Comparison of ENCODE assay signal across 1 cellular context in the genomic region with DNA sequence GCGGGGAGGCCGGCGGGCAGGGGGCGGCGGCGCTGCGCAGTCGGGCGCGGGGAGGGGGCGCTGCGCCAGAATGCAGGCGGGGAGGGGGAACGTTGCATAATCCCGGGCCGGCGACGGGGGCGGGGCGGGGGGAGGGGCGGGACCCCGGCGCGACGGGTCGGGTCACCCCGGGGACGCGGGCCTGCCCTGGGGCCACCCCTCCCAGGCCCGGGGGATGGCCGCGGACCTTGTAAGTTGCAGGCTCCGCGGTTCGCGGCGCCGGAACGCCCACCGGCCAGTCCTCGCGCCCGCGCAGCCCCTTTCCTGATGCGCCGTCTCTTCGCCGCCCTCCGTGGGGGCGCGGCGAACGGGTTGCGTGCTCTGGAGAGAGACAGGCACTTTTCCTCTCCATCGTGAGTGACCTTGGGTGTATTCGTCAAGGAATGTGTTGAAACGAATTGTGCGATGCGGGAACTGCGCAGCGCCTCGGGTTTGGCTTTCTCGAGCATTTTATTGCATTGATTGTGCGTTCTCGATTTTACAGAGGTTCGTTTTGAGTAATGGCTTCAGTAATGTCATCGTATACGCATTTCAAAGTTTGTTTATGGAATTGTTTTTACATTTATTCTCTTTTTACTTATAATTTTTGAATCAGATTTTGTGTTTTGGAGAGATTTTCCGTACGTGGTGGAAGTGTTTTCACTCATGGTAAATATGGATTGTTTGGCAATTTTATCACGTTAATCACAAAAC.
A peak's percentile ranks its signal among the peaks of the same experiment; 100 is the strongest.
TF ChIP-seq lines count a peak whose summit lies in the region.

No MANE protein-coding gene starts in this region.

TF ChIP-seq in HepG2, 621 proteins besides CTCF, POLR2A, EP300 and RAD21 (continued from another document and continues in another):
- TF ChIP-seq ZNF781 (CRISPR knock-in tag; IDR thresholded peaks at IDR 0.05; ENCODE audit: borderline replicate concordance, not compliant biosample characterization) (no peak), FOXO1 (CRISPR knock-in tag; IDR thresholded peaks at IDR 0.05) (peak; percentile 38; the same call in 1 of the 2 replicates), EED (CRISPR knock-in tag; IDR thresholded peaks at IDR 0.05) (no peak), KDM4B (CRISPR knock-in tag; IDR thresholded peaks at IDR 0.05) (no peak), ZNF430 (CRISPR knock-in tag; IDR thresholded peaks at IDR 0.05) (no peak), ZSCAN29 (CRISPR knock-in tag; conservative IDR thresholded peaks at IDR 0.05) (no peak), ZFP1 (CRISPR knock-in tag; IDR thresholded peaks at IDR 0.05) (no peak), KAT7 (CRISPR knock-in tag; IDR thresholded peaks at IDR 0.05; ENCODE audit: borderline replicate concordance) (0 out of 2 replicates have a peak, but pooled peaks have one; percentile 27), ZNF772 (CRISPR knock-in tag; IDR thresholded peaks at IDR 0.05) (no peak), SRSF9 (IDR thresholded peaks at IDR 0.05; ENCODE audit: borderline replicate concordance, insufficient read depth, low read depth, low read length, poor library complexity, severe bottlenecking) (no peak), SETDB1 (CRISPR knock-in tag; IDR thresholded peaks at IDR 0.05; ENCODE audit: borderline replicate concordance) (no peak), HDAC1 (CRISPR knock-in tag; IDR thresholded peaks at IDR 0.05) (peak; percentile 66), ARHGAP35 (CRISPR knock-in tag; IDR thresholded peaks at IDR 0.05; ENCODE audit: borderline replicate concordance) (no peak), ZKSCAN8 (CRISPR knock-in tag; IDR thresholded peaks at IDR 0.05; ENCODE audit: borderline replicate concordance) (no peak), SRSF1 (optimal IDR thresholded peaks at IDR 0.05; ENCODE audit: low read depth, low read length) (no peak), ZNF782 (CRISPR knock-in tag; IDR thresholded peaks at IDR 0.05; ENCODE audit: borderline replicate concordance) (no peak), SP1 (IDR thresholded peaks at IDR 0.05) (no peak), SP1 (CRISPR knock-in tag; IDR thresholded peaks at IDR 0.05) (0 out of 2 replicates have a peak, but pooled peaks have one; percentile 34), HNRNPL (IDR thresholded peaks at IDR 0.05; ENCODE audit: low read depth, low read length) (no peak), GLI4 (CRISPR knock-in tag; IDR thresholded peaks at IDR 0.05; ENCODE audit: borderline replicate concordance) (no peak), IRF2 (CRISPR knock-in tag; IDR thresholded peaks at IDR 0.05) (no peak; the same call in 1 of the 2 replicates), ZNF564 (CRISPR knock-in tag; IDR thresholded peaks at IDR 0.05) (no peak), ZNF777 (CRISPR knock-in tag; IDR thresholded peaks at IDR 0.05) (peak; percentile 89), ZNF232 (CRISPR knock-in tag; IDR thresholded peaks at IDR 0.05; ENCODE audit: borderline replicate concordance) (no peak; the same call in 1 of the 2 replicates)
- TF ChIP-seq, protein P1, sequence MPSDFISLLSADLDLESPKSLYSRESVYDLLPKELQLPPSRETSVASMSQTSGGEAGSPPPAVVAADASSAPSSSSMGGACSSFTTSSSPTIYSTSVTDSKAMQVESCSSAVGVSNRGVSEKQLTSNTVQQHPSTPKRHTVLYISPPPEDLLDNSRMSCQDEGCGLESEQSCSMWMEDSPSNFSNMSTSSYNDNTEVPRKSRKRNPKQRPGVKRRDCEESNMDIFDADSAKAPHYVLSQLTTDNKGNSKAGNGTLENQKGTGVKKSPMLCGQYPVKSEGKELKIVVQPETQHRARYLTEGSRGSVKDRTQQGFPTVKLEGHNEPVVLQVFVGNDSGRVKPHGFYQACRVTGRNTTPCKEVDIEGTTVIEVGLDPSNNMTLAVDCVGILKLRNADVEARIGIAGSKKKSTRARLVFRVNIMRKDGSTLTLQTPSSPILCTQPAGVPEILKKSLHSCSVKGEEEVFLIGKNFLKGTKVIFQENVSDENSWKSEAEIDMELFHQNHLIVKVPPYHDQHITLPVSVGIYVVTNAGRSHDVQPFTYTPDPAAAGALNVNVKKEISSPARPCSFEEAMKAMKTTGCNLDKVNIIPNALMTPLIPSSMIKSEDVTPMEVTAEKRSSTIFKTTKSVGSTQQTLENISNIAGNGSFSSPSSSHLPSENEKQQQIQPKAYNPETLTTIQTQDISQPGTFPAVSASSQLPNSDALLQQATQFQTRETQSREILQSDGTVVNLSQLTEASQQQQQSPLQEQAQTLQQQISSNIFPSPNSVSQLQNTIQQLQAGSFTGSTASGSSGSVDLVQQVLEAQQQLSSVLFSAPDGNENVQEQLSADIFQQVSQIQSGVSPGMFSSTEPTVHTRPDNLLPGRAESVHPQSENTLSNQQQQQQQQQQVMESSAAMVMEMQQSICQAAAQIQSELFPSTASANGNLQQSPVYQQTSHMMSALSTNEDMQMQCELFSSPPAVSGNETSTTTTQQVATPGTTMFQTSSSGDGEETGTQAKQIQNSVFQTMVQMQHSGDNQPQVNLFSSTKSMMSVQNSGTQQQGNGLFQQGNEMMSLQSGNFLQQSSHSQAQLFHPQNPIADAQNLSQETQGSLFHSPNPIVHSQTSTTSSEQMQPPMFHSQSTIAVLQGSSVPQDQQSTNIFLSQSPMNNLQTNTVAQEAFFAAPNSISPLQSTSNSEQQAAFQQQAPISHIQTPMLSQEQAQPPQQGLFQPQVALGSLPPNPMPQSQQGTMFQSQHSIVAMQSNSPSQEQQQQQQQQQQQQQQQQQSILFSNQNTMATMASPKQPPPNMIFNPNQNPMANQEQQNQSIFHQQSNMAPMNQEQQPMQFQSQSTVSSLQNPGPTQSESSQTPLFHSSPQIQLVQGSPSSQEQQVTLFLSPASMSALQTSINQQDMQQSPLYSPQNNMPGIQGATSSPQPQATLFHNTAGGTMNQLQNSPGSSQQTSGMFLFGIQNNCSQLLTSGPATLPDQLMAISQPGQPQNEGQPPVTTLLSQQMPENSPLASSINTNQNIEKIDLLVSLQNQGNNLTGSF (CRISPR knock-in tag; IDR thresholded peaks at IDR 0.05): no peak
- TF ChIP-seq, protein P2, sequence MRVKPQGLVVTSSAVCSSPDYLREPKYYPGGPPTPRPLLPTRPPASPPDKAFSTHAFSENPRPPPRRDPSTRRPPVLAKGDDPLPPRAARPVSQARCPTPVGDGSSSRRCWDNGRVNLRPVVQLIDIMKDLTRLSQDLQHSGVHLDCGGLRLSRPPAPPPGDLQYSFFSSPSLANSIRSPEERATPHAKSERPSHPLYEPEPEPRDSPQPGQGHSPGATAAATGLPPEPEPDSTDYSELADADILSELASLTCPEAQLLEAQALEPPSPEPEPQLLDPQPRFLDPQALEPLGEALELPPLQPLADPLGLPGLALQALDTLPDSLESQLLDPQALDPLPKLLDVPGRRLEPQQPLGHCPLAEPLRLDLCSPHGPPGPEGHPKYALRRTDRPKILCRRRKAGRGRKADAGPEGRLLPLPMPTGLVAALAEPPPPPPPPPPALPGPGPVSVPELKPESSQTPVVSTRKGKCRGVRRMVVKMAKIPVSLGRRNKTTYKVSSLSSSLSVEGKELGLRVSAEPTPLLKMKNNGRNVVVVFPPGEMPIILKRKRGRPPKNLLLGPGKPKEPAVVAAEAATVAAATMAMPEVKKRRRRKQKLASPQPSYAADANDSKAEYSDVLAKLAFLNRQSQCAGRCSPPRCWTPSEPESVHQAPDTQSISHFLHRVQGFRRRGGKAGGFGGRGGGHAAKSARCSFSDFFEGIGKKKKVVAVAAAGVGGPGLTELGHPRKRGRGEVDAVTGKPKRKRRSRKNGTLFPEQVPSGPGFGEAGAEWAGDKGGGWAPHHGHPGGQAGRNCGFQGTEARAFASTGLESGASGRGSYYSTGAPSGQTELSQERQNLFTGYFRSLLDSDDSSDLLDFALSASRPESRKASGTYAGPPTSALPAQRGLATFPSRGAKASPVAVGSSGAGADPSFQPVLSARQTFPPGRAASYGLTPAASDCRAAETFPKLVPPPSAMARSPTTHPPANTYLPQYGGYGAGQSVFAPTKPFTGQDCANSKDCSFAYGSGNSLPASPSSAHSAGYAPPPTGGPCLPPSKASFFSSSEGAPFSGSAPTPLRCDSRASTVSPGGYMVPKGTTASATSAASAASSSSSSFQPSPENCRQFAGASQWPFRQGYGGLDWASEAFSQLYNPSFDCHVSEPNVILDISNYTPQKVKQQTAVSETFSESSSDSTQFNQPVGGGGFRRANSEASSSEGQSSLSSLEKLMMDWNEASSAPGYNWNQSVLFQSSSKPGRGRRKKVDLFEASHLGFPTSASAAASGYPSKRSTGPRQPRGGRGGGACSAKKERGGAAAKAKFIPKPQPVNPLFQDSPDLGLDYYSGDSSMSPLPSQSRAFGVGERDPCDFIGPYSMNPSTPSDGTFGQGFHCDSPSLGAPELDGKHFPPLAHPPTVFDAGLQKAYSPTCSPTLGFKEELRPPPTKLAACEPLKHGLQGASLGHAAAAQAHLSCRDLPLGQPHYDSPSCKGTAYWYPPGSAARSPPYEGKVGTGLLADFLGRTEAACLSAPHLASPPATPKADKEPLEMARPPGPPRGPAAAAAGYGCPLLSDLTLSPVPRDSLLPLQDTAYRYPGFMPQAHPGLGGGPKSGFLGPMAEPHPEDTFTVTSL (CRISPR knock-in tag; IDR thresholded peaks at IDR 0.05; ENCODE audit: borderline replicate concordance): no peak
- TF ChIP-seq, protein P3, sequence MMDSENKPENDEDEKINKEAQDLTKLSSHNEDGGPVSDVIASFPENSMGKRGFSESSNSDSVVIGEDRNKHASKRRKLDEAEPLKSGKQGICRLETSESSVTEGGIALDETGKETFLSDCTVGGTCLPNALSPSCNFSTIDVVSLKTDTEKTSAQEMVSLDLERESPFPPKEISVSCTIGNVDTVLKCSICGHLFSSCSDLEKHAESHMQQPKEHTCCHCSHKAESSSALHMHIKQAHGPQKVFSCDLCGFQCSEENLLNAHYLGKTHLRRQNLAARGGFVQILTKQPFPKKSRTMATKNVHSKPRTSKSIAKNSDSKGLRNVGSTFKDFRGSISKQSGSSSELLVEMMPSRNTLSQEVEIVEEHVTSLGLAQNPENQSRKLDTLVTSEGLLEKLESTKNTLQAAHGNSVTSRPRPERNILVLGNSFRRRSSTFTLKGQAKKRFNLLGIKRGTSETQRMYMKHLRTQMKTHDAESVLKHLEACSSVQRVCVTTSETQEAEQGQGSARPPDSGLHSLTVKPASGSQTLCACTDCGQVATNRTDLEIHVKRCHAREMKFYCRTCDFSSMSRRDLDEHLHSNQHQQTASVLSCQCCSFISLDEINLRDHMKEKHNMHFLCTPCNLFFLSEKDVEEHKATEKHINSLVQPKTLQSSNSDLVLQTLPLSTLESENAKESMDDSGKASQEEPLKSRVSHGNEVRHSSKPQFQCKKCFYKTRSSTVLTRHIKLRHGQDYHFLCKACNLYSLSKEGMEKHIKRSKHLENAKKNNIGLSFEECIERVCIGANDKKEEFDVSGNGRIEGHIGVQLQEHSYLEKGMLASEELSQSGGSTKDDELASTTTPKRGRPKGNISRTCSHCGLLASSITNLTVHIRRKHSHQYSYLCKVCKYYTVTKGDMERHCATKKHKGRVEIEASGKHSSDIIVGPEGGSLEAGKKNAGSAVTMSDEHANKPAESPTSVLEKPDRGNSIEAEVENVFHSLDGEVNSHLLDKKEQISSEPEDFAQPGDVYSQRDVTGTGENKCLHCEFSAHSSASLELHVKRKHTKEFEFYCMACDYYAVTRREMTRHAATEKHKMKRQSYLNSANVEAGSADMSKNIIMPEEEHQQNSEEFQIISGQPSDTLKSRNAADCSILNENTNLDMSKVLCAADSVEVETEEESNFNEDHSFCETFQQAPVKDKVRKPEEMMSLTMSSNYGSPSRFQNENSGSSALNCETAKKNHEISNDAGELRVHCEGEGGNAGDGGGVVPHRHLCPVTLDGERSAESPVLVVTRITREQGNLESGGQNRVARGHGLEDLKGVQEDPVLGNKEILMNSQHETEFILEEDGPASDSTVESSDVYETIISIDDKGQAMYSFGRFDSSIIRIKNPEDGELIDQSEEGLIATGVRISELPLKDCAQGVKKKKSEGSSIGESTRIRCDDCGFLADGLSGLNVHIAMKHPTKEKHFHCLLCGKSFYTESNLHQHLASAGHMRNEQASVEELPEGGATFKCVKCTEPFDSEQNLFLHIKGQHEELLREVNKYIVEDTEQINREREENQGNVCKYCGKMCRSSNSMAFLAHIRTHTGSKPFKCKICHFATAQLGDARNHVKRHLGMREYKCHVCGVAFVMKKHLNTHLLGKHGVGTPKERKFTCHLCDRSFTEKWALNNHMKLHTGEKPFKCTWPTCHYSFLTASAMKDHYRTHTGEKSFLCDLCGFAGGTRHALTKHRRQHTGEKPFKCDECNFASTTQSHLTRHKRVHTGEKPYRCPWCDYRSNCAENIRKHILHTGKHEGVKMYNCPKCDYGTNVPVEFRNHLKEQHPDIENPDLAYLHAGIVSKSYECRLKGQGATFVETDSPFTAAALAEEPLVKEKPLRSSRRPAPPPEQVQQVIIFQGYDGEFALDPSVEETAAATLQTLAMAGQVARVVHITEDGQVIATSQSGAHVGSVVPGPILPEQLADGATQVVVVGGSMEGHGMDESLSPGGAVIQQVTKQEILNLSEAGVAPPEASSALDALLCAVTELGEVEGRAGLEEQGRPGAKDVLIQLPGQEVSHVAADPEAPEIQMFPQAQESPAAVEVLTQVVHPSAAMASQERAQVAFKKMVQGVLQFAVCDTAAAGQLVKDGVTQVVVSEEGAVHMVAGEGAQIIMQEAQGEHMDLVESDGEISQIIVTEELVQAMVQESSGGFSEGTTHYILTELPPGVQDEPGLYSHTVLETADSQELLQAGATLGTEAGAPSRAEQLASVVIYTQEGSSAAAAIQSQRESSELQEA (CRISPR knock-in tag; IDR thresholded peaks at IDR 0.05; ENCODE audit: not compliant biosample characterization): no peak
- TF ChIP-seq, protein P4, sequence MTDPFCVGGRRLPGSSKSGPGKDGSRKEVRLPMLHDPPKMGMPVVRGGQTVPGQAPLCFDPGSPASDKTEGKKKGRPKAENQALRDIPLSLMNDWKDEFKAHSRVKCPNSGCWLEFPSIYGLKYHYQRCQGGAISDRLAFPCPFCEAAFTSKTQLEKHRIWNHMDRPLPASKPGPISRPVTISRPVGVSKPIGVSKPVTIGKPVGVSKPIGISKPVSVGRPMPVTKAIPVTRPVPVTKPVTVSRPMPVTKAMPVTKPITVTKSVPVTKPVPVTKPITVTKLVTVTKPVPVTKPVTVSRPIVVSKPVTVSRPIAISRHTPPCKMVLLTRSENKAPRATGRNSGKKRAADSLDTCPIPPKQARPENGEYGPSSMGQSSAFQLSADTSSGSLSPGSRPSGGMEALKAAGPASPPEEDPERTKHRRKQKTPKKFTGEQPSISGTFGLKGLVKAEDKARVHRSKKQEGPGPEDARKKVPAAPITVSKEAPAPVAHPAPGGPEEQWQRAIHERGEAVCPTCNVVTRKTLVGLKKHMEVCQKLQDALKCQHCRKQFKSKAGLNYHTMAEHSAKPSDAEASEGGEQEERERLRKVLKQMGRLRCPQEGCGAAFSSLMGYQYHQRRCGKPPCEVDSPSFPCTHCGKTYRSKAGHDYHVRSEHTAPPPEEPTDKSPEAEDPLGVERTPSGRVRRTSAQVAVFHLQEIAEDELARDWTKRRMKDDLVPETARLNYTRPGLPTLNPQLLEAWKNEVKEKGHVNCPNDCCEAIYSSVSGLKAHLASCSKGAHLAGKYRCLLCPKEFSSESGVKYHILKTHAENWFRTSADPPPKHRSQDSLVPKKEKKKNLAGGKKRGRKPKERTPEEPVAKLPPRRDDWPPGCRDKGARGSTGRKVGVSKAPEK (CRISPR knock-in tag; IDR thresholded peaks at IDR 0.05; ENCODE audit: borderline replicate concordance): no peak
- TF ChIP-seq, protein P5, sequence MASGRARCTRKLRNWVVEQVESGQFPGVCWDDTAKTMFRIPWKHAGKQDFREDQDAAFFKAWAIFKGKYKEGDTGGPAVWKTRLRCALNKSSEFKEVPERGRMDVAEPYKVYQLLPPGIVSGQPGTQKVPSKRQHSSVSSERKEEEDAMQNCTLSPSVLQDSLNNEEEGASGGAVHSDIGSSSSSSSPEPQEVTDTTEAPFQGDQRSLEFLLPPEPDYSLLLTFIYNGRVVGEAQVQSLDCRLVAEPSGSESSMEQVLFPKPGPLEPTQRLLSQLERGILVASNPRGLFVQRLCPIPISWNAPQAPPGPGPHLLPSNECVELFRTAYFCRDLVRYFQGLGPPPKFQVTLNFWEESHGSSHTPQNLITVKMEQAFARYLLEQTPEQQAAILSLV (CRISPR knock-in tag; IDR thresholded peaks at IDR 0.05; ENCODE audit: borderline replicate concordance): no peak
